Comparison of ENCODE assay signal across 11 cellular contexts in genomic region chr16:8632675-8633182, GRCh38. TPM values are rescaled to one million over a fixed set of nuclear protein-coding genes. Genes with fewer than 3 reads are reported as not detected.
DNase-seq lines count a peak whose midpoint lies in the region; ATAC-seq and TF ChIP-seq lines count a peak whose summit lies in the region.
"Had no signal": no experiment of that assay in that cellular context is flagged by ENCODE, and none has a peak within 500 bp of the region (broad histone marks: within the 10 kb centered on the region; RNA-seq: fewer than 3 reads in every experiment).

No MANE protein-coding gene starts in this region.

- no peaks in the 10 kb centered on the region for H3K4me1 ChIP-seq in esophagus muscularis mucosa
- H3K4me1 ChIP-seq in upper lobe of right lung = no peaks in the 10 kb centered on the region

- H3K27ac ChIP-seq in esophagus muscularis mucosa (replicated peaks in 1 of 4) = peak overlapping the region in 3 of 4 donors; percentile 20 to 52 (median 51)
- peak overlapping the region; percentile 78 for H3K27ac ChIP-seq in upper lobe of right lung

- H3K4me1 Mint-ChIP-seq in natural killer cell = peaks cover 5 to 7% of the 10 kb centered on the region in 2 donors

- TF ChIP-seq CTCF in esophagus muscularis mucosa (IDR thresholded peaks at IDR 0.05) (no peak), natural killer cell (IDR thresholded peaks at IDR 0.05) (no peak), upper lobe of right lung (IDR thresholded peaks at IDR 0.05) (no peak)

- H3K4me3 Mint-ChIP-seq in natural killer cell = no peak overlapping the region
- H3K4me3 Mint-ChIP-seq: activated CD8-positive, alpha-beta T cell treated with anti-CD3 and anti-CD28 coated beads, Interleukin-2, amount 10 ng/mL, durations not matched to agents 7 days and 5 days had no signal

- DNase-seq in OCI-M1 (lab: John Stamatoyannopoulos, UW) (peak; percentile 91), esophagus muscularis mucosa (ENCODE audit: extremely low spot score) (no peak), natural killer cell (no peak), upper lobe of right lung (no peak), SK-N-DZ (ENCODE audit: low spot score) (no peak)
- no peak for DNase-seq in effector CD8-positive, alpha-beta T cell (lab: John Stamatoyannopoulos, UW)
- DNase-seq: activated CD8-positive, alpha-beta T cell treated with anti-CD3 and anti-CD28 coated beads, Interleukin-2, amount 10 ng/mL, durations not matched to agents 7 days and 5 days; NCI-H526 had no signal

- no peak for TF ChIP-seq POLR2A in esophagus muscularis mucosa (IDR thresholded peaks at IDR 0.05; ENCODE audit: low read depth)

- intact Hi-C loops in esophagus muscularis mucosa (cut with DNase I) = no loop called here
- intact Hi-C loops in natural killer cell (cut with micrococcal nuclease) = no loop called here
- intact Hi-C loops in upper lobe of right lung (cut with DNase I) = no loop called here

- no peaks in the 10 kb centered on the region for H3K9me3 ChIP-seq in esophagus muscularis mucosa
- no peaks in the 10 kb centered on the region for H3K9me3 ChIP-seq in upper lobe of right lung

- ATAC-seq in natural killer cell (peak; percentile 31 to 83 (median 59)), upper lobe of right lung (peak; percentile 90), GM21423 (IDR thresholded peaks at IDR 0.05; ENCODE audit: unreplicated experiment) (no peak)
- ATAC-seq: activated CD8-positive, alpha-beta T cell treated with anti-CD3 and anti-CD28 coated beads, Interleukin-2, amount 10 ng/mL, durations not matched to agents 7 days and 5 days; SK-N-SH treated with all-trans-retinoic acid at 6 μM for 48 hours had no signal

- peaks cover 44 to 98% (median 93%) of the 10 kb centered on the region in 4 donors for H3K36me3 ChIP-seq in esophagus muscularis mucosa
- peaks cover 84% of the 10 kb centered on the region for H3K36me3 ChIP-seq in upper lobe of right lung

- peaks cover 28% of the 10 kb centered on the region for H3K36me3 Mint-ChIP-seq in natural killer cell

- H3K4me3 ChIP-seq in esophagus muscularis mucosa (no peak overlapping the region), upper lobe of right lung (no peak overlapping the region)

- WGBS in esophagus muscularis mucosa = 65% methylated on average over 5 of the region's 5 CpGs

- no peaks in the 10 kb centered on the region for H3K9me3 Mint-ChIP-seq in natural killer cell

- TF ChIP-seq EP300 in esophagus muscularis mucosa (IDR thresholded peaks at IDR 0.05) = no peak

- H3K27me3 ChIP-seq in esophagus muscularis mucosa (no peaks in the 10 kb centered on the region), upper lobe of right lung (no peaks in the 10 kb centered on the region)

- H3K27me3 Mint-ChIP-seq in natural killer cell (ENCODE audit: low read depth in 2 of 2) = no peaks in the 10 kb centered on the region

- H3K27ac Mint-ChIP-seq in natural killer cell = peak overlapping the region in 1 of 2 donors; percentile 77
- H3K27ac Mint-ChIP-seq: activated CD8-positive, alpha-beta T cell treated with anti-CD3 and anti-CD28 coated beads, Interleukin-2, amount 10 ng/mL, durations not matched to agents 7 days and 5 days had no signal

RNA-seq across cellular contexts. Expression of gene METTL22, which starts 11.2 kb away (rescaled TPM):
- total RNA-seq in esophagus muscularis mucosa (10 to 100 TPM; 22.5 to 24.5 (median 23.4) TPM), natural killer cell (10 to 100 TPM; 27.1 to 45.8 (median 38.9) TPM), upper lobe of right lung (38.6 TPM)
- polyA plus RNA-seq in SK-N-DZ (2014; cell fraction: cytosol; rRNA removed) = 23.9 and 309 TPM in 2 replicates
- polyA plus RNA-seq in SK-N-DZ (2014; cell fraction: nucleus; rRNA removed) = 56.3 and 63.4 TPM in 2 replicates

RNA-seq across cellular contexts. Expression of gene ABAT, which starts 41.7 kb away (rescaled TPM):
- total RNA-seq in esophagus muscularis mucosa (10 to 100 TPM in 3 of 4 donors, 1 to 10 TPM in 1; 9.0 to 16.9 (median 13.4) TPM), natural killer cell (10 to 100 TPM; 11.0 to 13.4 (median 11.3) TPM), upper lobe of right lung (9.8 TPM)
- polyA plus RNA-seq in SK-N-DZ (2014; cell fraction: cytosol; rRNA removed) = 20.5 and 21.7 TPM in 2 replicates
- polyA plus RNA-seq in SK-N-DZ (2014; cell fraction: nucleus; rRNA removed) = 11.1 and 15.8 TPM in 2 replicates

RNA-seq across cellular contexts. Expression of gene TMEM114, which starts 42.4 kb away (rescaled TPM):
- total RNA-seq in esophagus muscularis mucosa (not detected), natural killer cell (not detected), upper lobe of right lung (not detected)
- not detected in 2 replicates for polyA plus RNA-seq in SK-N-DZ (2014; cell fraction: cytosol; rRNA removed)
- polyA plus RNA-seq in SK-N-DZ (2014; cell fraction: nucleus; rRNA removed) = not detected in 2 replicates
- total RNA-seq: activated CD8-positive, alpha-beta T cell treated with anti-CD3 and anti-CD28 coated beads, Interleukin-2, amount 10 ng/mL, durations not matched to agents 7 days and 5 days; subcutaneous adipose tissue had no signal
